Comparison of ENCODE assay signal across 7 cellular contexts in the genomic region with DNA sequence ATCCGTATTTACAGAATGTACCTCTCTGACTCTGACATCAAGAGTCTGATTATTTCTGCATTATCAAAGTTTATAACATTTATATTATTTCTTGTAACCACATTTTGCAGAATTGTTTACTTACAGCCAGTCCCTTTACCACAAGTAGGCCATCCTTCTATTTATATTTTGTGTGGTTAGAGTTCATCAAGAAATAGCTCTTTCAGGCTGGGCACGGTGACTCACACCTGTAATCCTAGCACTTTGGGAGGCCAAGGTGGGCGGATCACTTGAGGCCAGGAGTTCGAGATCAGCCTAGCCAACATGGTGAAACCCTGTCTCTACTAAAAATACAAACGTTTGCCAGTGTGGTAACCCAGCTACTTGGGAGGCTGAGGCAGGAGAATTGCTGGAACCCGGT.
DNase-seq lines count a peak whose midpoint lies in the region; ATAC-seq, FAIRE-seq and TF ChIP-seq lines count a peak whose summit lies in the region.
"Not testable (repeated sequence)": the region's sequence is repeated elsewhere in the genome, so short reads cannot be mapped to it uniquely, and the experiment has no call there.

No MANE protein-coding gene starts in this region.

- not testable (repeated sequence) for H3K27ac ChIP-seq in HCT116 (ENCODE audit: low read depth, low read length); KMS-11; MM.1S (ENCODE audit: low read length)

- TF ChIP-seq RAD21 in HCT116 (IDR thresholded peaks at IDR 0.05; ENCODE audit: low read depth), result not testable (repeated sequence)

- H2AFZ ChIP-seq in HCT116 (ENCODE audit: low read depth, low read length, poor library complexity, severe bottlenecking); KMS-11 (ENCODE audit: low read depth); MM.1S (ENCODE audit: low read length): not testable (repeated sequence)

- CTCF ChIA-PET in HCT116 (lab: Charles Lee), result not testable (repeated sequence)

- POLR2A ChIA-PET in HCT116 (lab: Charles Lee), result not testable (repeated sequence)

- not testable (repeated sequence) for H3K4me3 ChIP-seq in HCT116 (replicated peaks in 1 of 2; ENCODE audit: low read depth in 1 of 2, low read length in 2 of 2); KMS-11 (IDR thresholded peaks at IDR 0.05; ENCODE audit: insufficient read depth, low read depth, low read length); MM.1S (ENCODE audit: low read length); fibroblast of mammary gland (ENCODE audit: control insufficient read depth, low read depth, low read length)

- not testable (repeated sequence) for H3K9me3 ChIP-seq in HCT116 (ENCODE audit: control insufficient read depth in 1 of 2, insufficient read depth in 1 of 2, low read depth in 1 of 2, low read length in 2 of 2); MM.1S (replicated peaks; ENCODE audit: insufficient read depth, low read length)

- RAD21 ChIA-PET in HCT116 (lab: Charles Lee; ENCODE audit: low non-redundant PET in 1 of 2, low total read pairs in 2 of 2, uncharacterized antibody in 2 of 2, unreplicated experiment in 2 of 2), result not testable (repeated sequence)

- H3K27me3 ChIP-seq in HCT116 (ENCODE audit: insufficient read depth, low read length); KMS-11 (ENCODE audit: insufficient read depth, low read depth); MM.1S (replicated peaks; ENCODE audit: insufficient read depth, low read length): not testable (repeated sequence)

- TF ChIP-seq POLR2A in HCT116 (IDR thresholded peaks at IDR 0.05; ENCODE audit: borderline replicate concordance, extremely low read depth, insufficient read depth, insufficient read length), result not testable (repeated sequence)

- intact Hi-C loops in HCT116 (cut with micrococcal nuclease), result not testable (repeated sequence)

- DNase-seq in ELR (ENCODE audit: low read depth), result peak; percentile 24
- not testable (repeated sequence) for DNase-seq in HCT116 (ENCODE audit: low read depth, low spot score)
- DNase-seq in MM.1S, result peak; percentile 25
- DNase-seq in SW480 (ENCODE audit: low spot score), result peak; percentile 5
- peak; percentile 0 for DNase-seq in fibroblast of mammary gland (ENCODE audit: low read depth)
- DNase-seq in urothelium cell line (ENCODE audit: low spot score), result peak; percentile 16

- not testable (repeated sequence) for FAIRE-seq in urothelium cell line (lab: Jason Lieb, UNC)

- not testable (repeated sequence) for H3K9ac ChIP-seq in HCT116 (ENCODE audit: low read length); KMS-11; MM.1S (ENCODE audit: low read length)

- ATAC-seq in HCT116, result not testable (repeated sequence)

- BruUV-seq in HCT116 (replicated peaks; lab: Mats Ljungman, UMichigan), result not testable (repeated sequence)

- not testable (repeated sequence) for H3K9me2 ChIP-seq in HCT116 (ENCODE audit: insufficient read depth); MM.1S (replicated peaks; ENCODE audit: insufficient read depth, low read length)

- H3F3A ChIP-seq in MM.1S (ENCODE audit: insufficient read depth, low read length), result not testable (repeated sequence)

- H3K79me2 ChIP-seq in HCT116 (ENCODE audit: insufficient read depth, low read length); KMS-11 (ENCODE audit: insufficient read depth, low read depth); MM.1S (ENCODE audit: low read length): not testable (repeated sequence)

- peak overlapping the region; percentile 25; the same call in 1 of the 2 replicates for H3K4me2 ChIP-seq in HCT116 (ENCODE audit: low read length)
- peak overlapping the region; percentile 37; the same call in 1 of the 2 replicates for H3K4me2 ChIP-seq in KMS-11
- H3K4me2 ChIP-seq in MM.1S (ENCODE audit: low read depth, low read length), result not testable (repeated sequence)

- not testable (repeated sequence) for H4K20me1 ChIP-seq in HCT116 (ENCODE audit: insufficient read depth); KMS-11 (ENCODE audit: insufficient read depth); MM.1S (ENCODE audit: insufficient read depth, low read length)

- not testable (repeated sequence) for H3K36me3 ChIP-seq in HCT116 (ENCODE audit: control insufficient read depth in 1 of 2, insufficient read depth in 2 of 2, low read length in 2 of 2); KMS-11 (ENCODE audit: insufficient read depth); MM.1S (replicated peaks; ENCODE audit: insufficient read depth, low read length)

- not testable (repeated sequence) for TF ChIP-seq CTCF in HCT116 (IDR thresholded peaks at IDR 0.05 in 2 of 3, conservative IDR thresholded peaks at IDR 0.05 in 1 of 3; ENCODE audit: borderline replicate concordance in 1 of 3, insufficient read depth in 1 of 3, low read depth in 2 of 3, low read length in 2 of 3); KMS-11 (conservative IDR thresholded peaks at IDR 0.05; ENCODE audit: low read depth, low read length); MM.1S (IDR thresholded peaks at IDR 0.05; ENCODE audit: low read length); fibroblast of mammary gland (conservative IDR thresholded peaks at IDR 0.05; ENCODE audit: control insufficient read depth, insufficient read depth, low read depth, low read length)

- H3K4me1 ChIP-seq in HCT116 (ENCODE audit: control insufficient read depth in 1 of 2, insufficient read depth in 2 of 2, low read length in 2 of 2) (peaks cover 3 to 15% of the 10 kb centered on the region in 2 experiments; a peak in 2 of 4 replicates), KMS-11 (ENCODE audit: low read depth, poor library complexity, severe bottlenecking) (peaks cover 19% of the 10 kb centered on the region)
- H3K4me1 ChIP-seq in MM.1S (ENCODE audit: low read length), result not testable (repeated sequence)

TF ChIP-seq in HCT116, 20 proteins besides CTCF, POLR2A, EP300 and RAD21:
- TF ChIP-seq EGR1 (IDR thresholded peaks at IDR 0.05; ENCODE audit: low read depth), result peak; percentile 48; the same call in 1 of the 2 replicates
